9 cellular contexts compared by ENCODE assay signal in the genomic region with DNA sequence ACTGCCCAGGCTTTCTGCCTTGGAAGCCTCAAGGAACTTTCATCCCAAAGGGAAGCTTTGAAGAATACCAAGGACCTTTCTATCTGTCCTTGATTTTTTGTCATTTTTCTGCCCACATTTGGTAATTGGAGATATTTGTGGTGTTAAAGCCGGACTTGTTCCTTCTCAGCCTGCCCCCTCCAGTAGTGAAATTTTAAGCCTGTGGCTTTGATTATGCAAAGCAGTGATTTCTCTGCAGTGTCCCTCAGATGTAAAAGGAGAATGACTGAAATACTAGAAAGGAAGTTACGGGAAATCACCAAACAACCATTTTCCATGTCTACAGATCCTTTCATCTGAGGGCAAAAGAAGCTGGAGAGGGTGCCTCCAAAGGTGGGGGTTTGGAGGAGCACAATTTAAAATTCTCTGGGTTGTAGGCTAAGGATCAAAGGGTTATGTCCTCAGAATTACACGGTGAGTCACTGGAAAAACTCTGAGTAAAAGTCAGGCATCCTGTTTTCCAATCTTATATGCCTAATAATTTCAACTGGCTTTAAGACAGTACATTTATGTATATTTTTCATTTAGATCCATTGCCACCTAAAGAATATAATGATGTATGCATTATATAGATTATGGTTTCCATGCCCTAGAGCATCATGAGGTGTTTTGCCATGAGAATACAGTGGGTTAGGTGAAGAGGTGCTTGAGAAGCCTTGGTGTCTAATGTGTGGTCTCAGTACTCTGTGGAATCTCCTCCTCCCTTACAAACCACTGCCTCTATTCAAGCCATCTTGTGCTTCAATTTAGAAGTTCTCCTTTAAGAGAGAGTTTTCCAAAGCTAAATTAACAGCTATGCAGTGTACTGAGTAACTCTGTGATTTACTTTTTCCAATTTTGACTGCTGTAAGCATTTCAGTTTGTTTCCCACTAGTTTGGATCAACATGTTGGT.
A peak's percentile ranks its signal among the peaks of the same experiment; 100 is the strongest.
DNase-seq lines count a peak whose midpoint lies in the region; ATAC-seq and TF ChIP-seq lines count a peak whose summit lies in the region.
"Had no signal": no experiment of that assay in that cellular context is flagged by ENCODE, and none has a peak within 500 bp of the region (broad histone marks: within the 10 kb centered on the region; RNA-seq: fewer than 3 reads in every experiment).

No MANE protein-coding gene starts in this region.

- no peaks in the 10 kb centered on the region for H3K36me3 Mint-ChIP-seq in stimulated activated effector memory CD8-positive, alpha-beta T cell treated with anti-CD3 and anti-CD28 coated beads, Interleukin-12 subunit alpha, Interleukin-12 subunit beta, amount 100 ng/mL, for 72 hours
- no peaks in the 10 kb centered on the region for H3K36me3 Mint-ChIP-seq in activated CD4-positive, alpha-beta memory T cell treated with anti-CD3 and anti-CD28 coated beads, Interleukin-2, amount 10 ng/mL, durations not matched to agents 7 days and 5 days (ENCODE audit: low read depth)

- H3K4me1 Mint-ChIP-seq in stimulated activated effector memory CD8-positive, alpha-beta T cell treated with anti-CD3 and anti-CD28 coated beads, Interleukin-12 subunit alpha, Interleukin-12 subunit beta, amount 100 ng/mL, for 72 hours, result peaks cover 26% of the 10 kb centered on the region
- H3K4me1 Mint-ChIP-seq in activated CD4-positive, alpha-beta memory T cell treated with anti-CD3 and anti-CD28 coated beads, Interleukin-2, amount 10 ng/mL, durations not matched to agents 7 days and 5 days, result peaks cover 28% of the 10 kb centered on the region

- H3K4me3 ChIP-seq in fibroblast of mammary gland (ENCODE audit: control insufficient read depth, low read depth, low read length), result no peak overlapping the region
- H3K4me3 ChIP-seq: K562 had no signal

- H3K27me3 Mint-ChIP-seq in activated CD4-positive, alpha-beta memory T cell treated with anti-CD3 and anti-CD28 coated beads, Interleukin-2, amount 10 ng/mL, durations not matched to agents 7 days and 5 days, result no peaks in the 10 kb centered on the region

- DNase-seq in GM20000 (ENCODE audit: low spot score), result peak; percentile 20
- peak; percentile 71 for DNase-seq in RPMI7951 (ENCODE audit: low read depth)
- DNase-seq in fibroblast of mammary gland (ENCODE audit: low read depth), result peak; percentile 80
- no peak for DNase-seq in stimulated activated effector memory CD8-positive, alpha-beta T cell treated with anti-CD3 and anti-CD28 coated beads, Interleukin-12 subunit alpha, Interleukin-12 subunit beta, amount 100 ng/mL, for 72 hours (ENCODE audit: low spot score in 2 of 2)
- DNase-seq in activated CD4-positive, alpha-beta T cell treated with anti-CD3 and anti-CD28 coated beads for 4 hours, result no peak
- DNase-seq in activated CD4-positive, alpha-beta memory T cell treated with anti-CD3 and anti-CD28 coated beads, Interleukin-2, amount 10 ng/mL, durations not matched to agents 7 days and 5 days, result no peak
- no peak for DNase-seq in DMS79 (lab: John Stamatoyannopoulos, UW)
- no peak for DNase-seq in NCI-H2171 treated with DMSO at 0.1 percent for 48 hours (lab: John Stamatoyannopoulos, UW)

- no peak overlapping the region for H3K27ac Mint-ChIP-seq in stimulated activated effector memory CD8-positive, alpha-beta T cell treated with anti-CD3 and anti-CD28 coated beads, Interleukin-12 subunit alpha, Interleukin-12 subunit beta, amount 100 ng/mL, for 72 hours
- no peak overlapping the region for H3K27ac Mint-ChIP-seq in activated CD4-positive, alpha-beta memory T cell treated with anti-CD3 and anti-CD28 coated beads, Interleukin-2, amount 10 ng/mL, durations not matched to agents 7 days and 5 days

- no peaks in the 10 kb centered on the region for H3K9me3 Mint-ChIP-seq in stimulated activated effector memory CD8-positive, alpha-beta T cell treated with anti-CD3 and anti-CD28 coated beads, Interleukin-12 subunit alpha, Interleukin-12 subunit beta, amount 100 ng/mL, for 72 hours
- H3K9me3 Mint-ChIP-seq in activated CD4-positive, alpha-beta memory T cell treated with anti-CD3 and anti-CD28 coated beads, Interleukin-2, amount 10 ng/mL, durations not matched to agents 7 days and 5 days, result no peaks in the 10 kb centered on the region

- peak; percentile 48 for ATAC-seq in stimulated activated effector memory CD8-positive, alpha-beta T cell treated with anti-CD3 and anti-CD28 coated beads, Interleukin-12 subunit alpha, Interleukin-12 subunit beta, amount 100 ng/mL, for 72 hours
- ATAC-seq: K562 had no signal

- peak overlapping the region; percentile 5 for H3K4me3 Mint-ChIP-seq in stimulated activated effector memory CD8-positive, alpha-beta T cell treated with anti-CD3 and anti-CD28 coated beads, Interleukin-12 subunit alpha, Interleukin-12 subunit beta, amount 100 ng/mL, for 72 hours
- H3K4me3 Mint-ChIP-seq in activated CD4-positive, alpha-beta memory T cell treated with anti-CD3 and anti-CD28 coated beads, Interleukin-2, amount 10 ng/mL, durations not matched to agents 7 days and 5 days, result no peak overlapping the region

- POLR2A ChIA-PET in activated CD4-positive, alpha-beta memory T cell treated with anti-CD3 and anti-CD28 coated beads, Interleukin-2, amount 10 ng/mL, durations not matched to agents 7 days and 5 days (lab: Charles Lee), result no interaction called here

- CTCF ChIA-PET in activated CD4-positive, alpha-beta memory T cell treated with anti-CD3 and anti-CD28 coated beads, Interleukin-2, amount 10 ng/mL, durations not matched to agents 7 days and 5 days (lab: Charles Lee), result no interaction called here

- TF ChIP-seq CTCF in GM20000 (IDR thresholded peaks at IDR 0.05; ENCODE audit: extremely low read depth, missing control alignments) (no peak), fibroblast of mammary gland (conservative IDR thresholded peaks at IDR 0.05; ENCODE audit: control insufficient read depth, insufficient read depth, low read depth, low read length) (no peak)

Comparison
In these comparisons a context has a peak if more than half of its experiments do, and no peak if none do; other contexts are left out.
1. DNase-seq: peak in GM20000 (single experiment), RPMI7951 (single experiment) and fibroblast of mammary gland (single experiment); none in stimulated activated effector memory CD8-positive, alpha-beta T cell treated with anti-CD3 and anti-CD28 coated beads, Interleukin-12 subunit alpha, Interleukin-12 subunit beta, amount 100 ng/mL, for 72 hours (0 of 2), activated CD4-positive, alpha-beta T cell treated with anti-CD3 and anti-CD28 coated beads for 4 hours (0 of 2), activated CD4-positive, alpha-beta memory T cell treated with anti-CD3 and anti-CD28 coated beads, Interleukin-2, amount 10 ng/mL, durations not matched to agents 7 days and 5 days (single experiment), DMS79 (single experiment) and NCI-H2171 treated with DMSO at 0.1 percent for 48 hours (single experiment).